ENCODE assay signal across 24 cellular contexts in genomic region chr11:27945323-27945722, GRCh38.
"Had no signal": no experiment of that assay in that cellular context is flagged by ENCODE, and none has a peak within 500 bp of the region (broad histone marks: within the 10 kb centered on the region; RNA-seq: fewer than 3 reads in every experiment).

No MANE protein-coding gene starts in this region.

- H3K9me3 Mint-ChIP-seq: stimulated activated memory B cell treated with anti-CD40 and anti-IgM and Interleukin-4, amounts not matched to agents 10 μg/mL and 1 μg/mL and 100 μg/mL, for 72 hours had no signal

- H3K27ac ChIP-seq: foreskin keratinocyte, hepatocyte, psoas muscle, right lobe of liver, spleen, tibial artery, upper lobe of right lung, vagina had no signal

- H3K27ac Mint-ChIP-seq: endodermal cell; naive thymus-derived CD4-positive, alpha-beta T cell; nephron progenitor cell; stimulated activated memory B cell treated with anti-CD40 and anti-IgM and Interleukin-4, amounts not matched to agents 10 μg/mL and 1 μg/mL and 100 μg/mL, for 72 hours; stimulated activated naive CD8-positive, alpha-beta T cell treated with anti-CD3 and anti-CD28 coated beads, Interleukin-15, Interleukin-2, amounts not matched to agents 100 ng/mL and 50 ng/mL, for 24 hours had no signal

- H3K27me3 ChIP-seq: foreskin keratinocyte, hepatocyte, right lobe of liver, spleen, tibial artery, upper lobe of right lung, vagina had no signal

- H3K36me3 Mint-ChIP-seq: naive thymus-derived CD4-positive, alpha-beta T cell; stimulated activated memory B cell treated with anti-CD40 and anti-IgM and Interleukin-4, amounts not matched to agents 10 μg/mL and 1 μg/mL and 100 μg/mL, for 72 hours had no signal

- H3K9me3 ChIP-seq: psoas muscle, right lobe of liver, tibial artery, upper lobe of right lung, vagina had no signal

- H3K4me1 Mint-ChIP-seq: endodermal cell; naive thymus-derived CD4-positive, alpha-beta T cell; stimulated activated memory B cell treated with anti-CD40 and anti-IgM and Interleukin-4, amounts not matched to agents 10 μg/mL and 1 μg/mL and 100 μg/mL, for 72 hours had no signal

- H2AFZ ChIP-seq: hepatocyte had no signal

- DNase-seq: effector CD4-positive, alpha-beta T cell; endodermal cell; erythroblast; foreskin keratinocyte; head of caudate nucleus; kidney; left cardiac atrium; mesendoderm; naive thymus-derived CD4-positive, alpha-beta T cell; nephron progenitor cell; psoas muscle; retina; right lobe of liver; spleen; stimulated activated CD4-positive, alpha-beta T cell treated with anti-CD3 and anti-CD28 coated beads, Interleukin-15, amount 100 ng/mL, for 24 hours; stimulated activated CD4-positive, alpha-beta T cell treated with anti-CD3 and anti-CD28 coated beads, Interleukin-1b, Interleukin-23, amount 100 ng/mL, for 48 hours; stimulated activated CD4-positive, alpha-beta T cell treated with anti-CD3 and anti-CD28 coated beads, Interleukin-4, amount 100 ng/mL, for 24 hours; tibial artery; upper lobe of right lung had no signal

- H3K79me2 ChIP-seq: hepatocyte had no signal

- FAIRE-seq: endothelial cell of umbilical vein, kidney had no signal

- H3K4me2 ChIP-seq: hepatocyte had no signal

- H3K4me1 ChIP-seq: foreskin keratinocyte, psoas muscle, right lobe of liver, spleen, tibial artery, upper lobe of right lung, vagina had no signal

- H3K4me3 ChIP-seq: hepatocyte, psoas muscle, right lobe of liver, spleen, tibial artery, upper lobe of right lung, vagina had no signal

- ATAC-seq: foreskin keratinocyte; left cardiac atrium; naive thymus-derived CD4-positive, alpha-beta T cell; psoas muscle; right lobe of liver; stimulated activated memory B cell treated with anti-CD40 and anti-IgM and Interleukin-4, amounts not matched to agents 10 μg/mL and 1 μg/mL and 100 μg/mL, for 72 hours; upper lobe of right lung had no signal

- H3K36me3 ChIP-seq: right lobe of liver, spleen, tibial artery, upper lobe of right lung, vagina had no signal

- H3K4me3 Mint-ChIP-seq: endodermal cell; naive thymus-derived CD4-positive, alpha-beta T cell; nephron progenitor cell; stimulated activated memory B cell treated with anti-CD40 and anti-IgM and Interleukin-4, amounts not matched to agents 10 μg/mL and 1 μg/mL and 100 μg/mL, for 72 hours; stimulated activated naive CD8-positive, alpha-beta T cell treated with anti-CD3 and anti-CD28 coated beads, Interleukin-15, Interleukin-2, amounts not matched to agents 100 ng/mL and 50 ng/mL, for 24 hours had no signal

- H3K27me3 Mint-ChIP-seq: stimulated activated memory B cell treated with anti-CD40 and anti-IgM and Interleukin-4, amounts not matched to agents 10 μg/mL and 1 μg/mL and 100 μg/mL, for 72 hours; stimulated activated naive CD8-positive, alpha-beta T cell treated with anti-CD3 and anti-CD28 coated beads, Interleukin-15, Interleukin-2, amounts not matched to agents 100 ng/mL and 50 ng/mL, for 24 hours had no signal
